Comparison of ENCODE assay signal across 23 cellular contexts in the genomic region with DNA sequence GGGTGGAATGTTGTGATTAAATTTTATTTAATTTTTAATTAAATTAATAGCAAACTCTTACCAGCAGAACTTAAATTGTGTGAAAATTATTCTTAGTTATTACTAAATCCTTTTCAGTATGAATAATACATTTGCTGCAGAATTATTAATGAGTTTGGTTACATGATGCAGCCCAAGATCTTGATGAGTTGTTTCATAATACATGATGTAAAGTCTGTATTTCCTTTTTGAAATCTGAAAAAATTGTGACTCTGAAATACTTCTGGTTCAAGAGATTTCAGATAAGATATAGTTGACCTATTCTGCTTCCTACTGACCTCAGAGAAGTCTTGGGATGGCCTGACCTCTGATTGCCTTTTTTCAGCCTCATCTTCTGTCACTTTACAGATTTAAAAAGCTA. TPM values are rescaled to one million over a fixed set of nuclear protein-coding genes. Genes with fewer than 3 reads are reported as not detected.
DNase-seq lines count a peak whose midpoint lies in the region; ATAC-seq and TF ChIP-seq lines count a peak whose summit lies in the region.
"Had no signal": no experiment of that assay in that cellular context is flagged by ENCODE, and none has a peak within 500 bp of the region (broad histone marks: within the 10 kb centered on the region; RNA-seq: fewer than 3 reads in every experiment).

No MANE protein-coding gene starts in this region.

- no peak overlapping the region for H3K4me3 ChIP-seq in RWPE2 (ENCODE audit: severe bottlenecking)
- H3K4me3 ChIP-seq in esophagus muscularis mucosa, result no peak overlapping the region
- no peak overlapping the region for H3K4me3 ChIP-seq in transverse colon
- H3K4me3 ChIP-seq in right lobe of liver, result no peak overlapping the region
- H3K4me3 ChIP-seq: ascending aorta, skin epidermis had no signal

- H3K4me1 ChIP-seq in RWPE2 (ENCODE audit: insufficient read depth, poor library complexity, severe bottlenecking) (peaks cover 14% of the 10 kb centered on the region), esophagus muscularis mucosa (peaks cover 0 to 61% (median 46%) of the 10 kb centered on the region in 4 donors), transverse colon (peaks cover 0 to 23% (median 6%) of the 10 kb centered on the region in 4 donors), right lobe of liver (no peaks in the 10 kb centered on the region)
- H3K4me1 ChIP-seq: ascending aorta had no signal

- no peak for TF ChIP-seq CTCF in RWPE2 (IDR thresholded peaks at IDR 0.05; ENCODE audit: poor library complexity, severe bottlenecking)
- no peak for TF ChIP-seq CTCF in esophagus muscularis mucosa (IDR thresholded peaks at IDR 0.05)
- no peak for TF ChIP-seq CTCF in transverse colon (IDR thresholded peaks at IDR 0.05)
- TF ChIP-seq CTCF in right lobe of liver (IDR thresholded peaks at IDR 0.05), result no peak

- DNase-seq in activated CD4-positive, CD25-positive, alpha-beta regulatory T cell (lab: John Stamatoyannopoulos, UW), result no peak
- no peak for DNase-seq in RWPE2 (ENCODE audit: low spot score)
- DNase-seq in esophagus muscularis mucosa (ENCODE audit: extremely low spot score), result no peak
- no peak for DNase-seq in transverse colon
- DNase-seq in right lobe of liver, result no peak
- no peak for DNase-seq in cardiac septum (ENCODE audit: low spot score)
- no peak for DNase-seq in retina
- DNase-seq: activated CD4-positive, alpha-beta T cell treated with anti-CD3 and anti-CD28 coated beads, Interleukin-2, amount 50 U/mL, for 4 hours; activated naive CD4-positive, alpha-beta T cell treated with Interleukin-2 at 50 U/mL for 16 hours; activated T-cell treated with anti-CD3 and anti-CD28 coated beads for 4 hours; effector CD8-positive, alpha-beta T cell; glutamatergic neuron; KBM-7; left colon; MV-4-11; NCI-H187; NCI-H82; SIG-M5; stimulated activated naive CD8-positive, alpha-beta T cell treated with anti-CD3 and anti-CD28 coated beads, Interleukin-15, Interleukin-2, amounts not matched to agents 100 U/mL and 50 U/mL, for 24 hours; T-helper 1 cell had no signal

- H3K27me3 ChIP-seq in RWPE2 (ENCODE audit: insufficient read depth, poor library complexity, severe bottlenecking) (no peaks in the 10 kb centered on the region), esophagus muscularis mucosa (no peaks in the 10 kb centered on the region), transverse colon (no peaks in the 10 kb centered on the region), right lobe of liver (no peaks in the 10 kb centered on the region)
- H3K27me3 ChIP-seq: ascending aorta had no signal

- H3K27ac ChIP-seq in RWPE2 (ENCODE audit: poor library complexity, severe bottlenecking) (peak overlapping the region; percentile 25), esophagus muscularis mucosa (replicated peaks in 1 of 4) (peak overlapping the region; percentile 78 to 86 (median 80)), transverse colon (peak overlapping the region; percentile 54 to 70 (median 64)), right lobe of liver (no peak overlapping the region)
- H3K27ac ChIP-seq: ascending aorta had no signal

- H3K36me3 ChIP-seq in RWPE2 (ENCODE audit: low read depth), result peaks cover 78% of the 10 kb centered on the region
- H3K36me3 ChIP-seq in esophagus muscularis mucosa, result peaks cover 16 to 43% (median 32%) of the 10 kb centered on the region in 4 donors
- H3K36me3 ChIP-seq in transverse colon, result peaks cover 0 to 18% (median 7%) of the 10 kb centered on the region in 4 donors
- peaks cover 3 to 33% (median 12%) of the 10 kb centered on the region in 4 donors for H3K36me3 ChIP-seq in right lobe of liver

- no peak for TF ChIP-seq EP300 in esophagus muscularis mucosa (IDR thresholded peaks at IDR 0.05)
- no peak for TF ChIP-seq EP300 in transverse colon (IDR thresholded peaks at IDR 0.05; ENCODE audit: low read depth)

- no peaks in the 10 kb centered on the region for H3K9me3 ChIP-seq in RWPE2 (ENCODE audit: severe bottlenecking)
- no peaks in the 10 kb centered on the region for H3K9me3 ChIP-seq in esophagus muscularis mucosa
- no peaks in the 10 kb centered on the region for H3K9me3 ChIP-seq in transverse colon
- H3K9me3 ChIP-seq in right lobe of liver, result no peaks in the 10 kb centered on the region
- H3K9me3 ChIP-seq: ascending aorta had no signal

- in situ Hi-C loops in transverse colon (cut with MboI; ENCODE audit: low pct_ligation_motif_present in 1 of 4, low pct_unique_long_range_greater_than_20kb in 1 of 4, low sequenced_read_pairs in 3 of 4), result loop anchor here in 1 of 4 donors (10.0 kb wide), 2 partner anchors 53 to 103 kb away; no protein-coding TSS in a partner anchor

- TF ChIP-seq POLR2A in esophagus muscularis mucosa (IDR thresholded peaks at IDR 0.05; ENCODE audit: low read depth) (no peak), transverse colon (IDR thresholded peaks at IDR 0.05) (no peak), right lobe of liver (IDR thresholded peaks at IDR 0.05) (no peak)

- ATAC-seq in activated CD4-positive, CD25-positive, alpha-beta regulatory T cell treated with anti-CD3 and anti-CD28 coated beads, Interleukin-2, amount 50 U/mL, for 24 hours, result peak; percentile 68 to 69
- no peak for ATAC-seq in RWPE2 (ENCODE audit: low read depth)
- ATAC-seq in right lobe of liver, result no peak
- ATAC-seq: left colon; stimulated activated naive CD8-positive, alpha-beta T cell treated with anti-CD3 and anti-CD28 coated beads, Interleukin-15, Interleukin-2, amounts not matched to agents 100 U/mL and 50 U/mL, for 24 hours had no signal

- intact Hi-C loops in esophagus muscularis mucosa (cut with DNase I), result no loop called here
- intact Hi-C loops in transverse colon (cut with DNase I; ENCODE audit: low total_unique reads), result no loop called here
- intact Hi-C loops in right lobe of liver (cut with DNase I), result loop anchor here in 1 of 2 donors (10.0 kb wide), 1 partner anchor 103 kb away; no protein-coding TSS in a partner anchor
- intact Hi-C loops in cardiac septum (cut with DNase I), result no loop called here

RNA-seq across cellular contexts. Expression of gene SAE1, which starts 11.1 kb away (rescaled TPM):
- total RNA-seq in esophagus muscularis mucosa (100 to 1,000 TPM; 130 to 143 (median 136) TPM), transverse colon (10 to 100 TPM; 27.3 to 85.4 (median 51.8) TPM), right lobe of liver (10 to 100 TPM; 18.8 to 33.2 (median 26.7) TPM), cardiac septum (45.0 TPM)

RNA-seq across cellular contexts. Expression of gene ZC3H4, which starts 28.1 kb away (rescaled TPM):
- total RNA-seq in esophagus muscularis mucosa, result 10 to 100 TPM; 26.2 to 34.7 (median 30.2) TPM
- total RNA-seq in transverse colon, result 10 to 100 TPM; 25.4 to 32.2 (median 28.0) TPM
- total RNA-seq in right lobe of liver, result 10 to 100 TPM in 4 of 6 experiments, 1 to 10 TPM in 2; 8.3 to 19.1 (median 15.1) TPM
- 28.1 TPM for total RNA-seq in cardiac septum

Comparison
In these comparisons a context has a peak if more than half of its experiments do, and no peak if none do; other contexts are left out.
1. ATAC-seq: peak in activated CD4-positive, CD25-positive, alpha-beta regulatory T cell treated with anti-CD3 and anti-CD28 coated beads, Interleukin-2, amount 50 U/mL, for 24 hours (2 of 2); none in RWPE2 (single experiment) and right lobe of liver (0 of 4).
2. H3K27ac ChIP-seq: peak in RWPE2 (single experiment), esophagus muscularis mucosa (4 of 4) and transverse colon (4 of 4); none in right lobe of liver (0 of 3).